In the genomic region with DNA sequence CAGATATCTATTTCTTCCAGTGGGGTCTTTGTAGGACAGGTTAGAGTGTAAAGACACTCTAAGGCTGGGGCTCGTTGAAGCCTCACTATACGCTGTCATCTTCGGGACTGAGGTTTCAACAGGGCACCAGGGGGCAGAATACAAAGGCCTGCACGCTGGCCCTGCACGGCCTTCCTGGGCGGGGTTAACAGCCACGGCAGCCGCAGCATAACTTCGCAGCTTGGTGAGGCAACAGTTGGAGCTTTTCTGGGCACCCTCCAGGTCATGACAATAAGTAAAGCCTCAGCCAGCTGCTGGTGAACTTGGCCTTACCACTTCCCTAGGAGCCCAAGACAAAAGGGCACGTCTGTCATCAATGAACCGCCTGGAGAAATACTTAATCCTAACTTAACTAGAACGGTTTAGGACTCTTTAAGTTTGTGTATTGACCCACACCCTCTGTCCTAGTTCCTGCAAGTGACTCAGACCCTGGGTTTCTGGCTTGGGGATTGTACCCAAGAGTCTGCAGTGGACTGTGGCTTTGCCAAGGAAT, we compare ENCODE assay signal across 8 cellular contexts. TPM values are rescaled to one million over a fixed set of nuclear protein-coding genes. Genes with fewer than 3 reads are reported as not detected.
DNase-seq lines count a peak whose midpoint lies in the region; ATAC-seq, FAIRE-seq and TF ChIP-seq lines count a peak whose summit lies in the region.

No MANE protein-coding gene starts in this region.

- ATAC-seq in HepG2 = peak; percentile 99
- ATAC-seq in HG02852 (IDR thresholded peaks at IDR 0.05; ENCODE audit: unreplicated experiment) = no peak

- no peaks in the 10 kb centered on the region for H3K27me3 ChIP-seq in Loucy (ENCODE audit: insufficient read depth, low read length, poor library complexity, severe bottlenecking)
- H3K27me3 ChIP-seq in HepG2 (ENCODE audit: control insufficient read depth in 1 of 2, insufficient read depth in 2 of 2, low read length in 2 of 2) = no peaks in the 10 kb centered on the region

- H4K20me1 ChIP-seq in Loucy (ENCODE audit: insufficient read depth, low read length, poor library complexity, severe bottlenecking) (peaks cover 10% of the 10 kb centered on the region), HepG2 (ENCODE audit: insufficient read depth, low read length) (no peaks in the 10 kb centered on the region)

- H3K4me2 ChIP-seq in Loucy (ENCODE audit: low read depth, low read length, poor library complexity, severe bottlenecking) (peak overlapping the region; percentile 95), HepG2 (ENCODE audit: low read depth, low read length) (peak overlapping the region; percentile 75)

- H3F3A ChIP-seq in Loucy (ENCODE audit: low read depth) = peaks cover 4% of the 10 kb centered on the region; the same call in 1 of the 2 replicates

- peak; percentile 68 for FAIRE-seq in HepG2 (lab: Jason Lieb, UNC)

- TF ChIP-seq EP300 in HepG2 (IDR thresholded peaks at IDR 0.05; ENCODE audit: low read depth in 2 of 2, low read length in 2 of 2) (peak in 1 of 2 experiments; percentile 19; a peak in 1 of 4 replicates), HepG2 (CRISPR knock-in tag; IDR thresholded peaks at IDR 0.05; ENCODE audit: borderline replicate concordance) (no peak)

- intact Hi-C loops in HepG2 (cut with micrococcal nuclease; ENCODE audit: unreplicated experiment) = loop anchor here (1.0 to 10.0 kb wide), 4 partner anchors 159 to 889 kb away; no protein-coding TSS in a partner anchor

- no peak overlapping the region for H3K27ac ChIP-seq in caudate nucleus (ENCODE audit: low read depth, low read length)
- H3K27ac ChIP-seq in HepG2 (ENCODE audit: extremely low read length, insufficient read depth, low read length) = no peak overlapping the region

- H3K79me2 ChIP-seq in Loucy (ENCODE audit: insufficient read depth, low read length) = peaks cover 42% of the 10 kb centered on the region
- no peaks in the 10 kb centered on the region for H3K79me2 ChIP-seq in HepG2 (ENCODE audit: insufficient read depth, low read length)

- H2AFZ ChIP-seq in Loucy (ENCODE audit: low read length) (peak overlapping the region; percentile 48; the same call in 1 of the 2 replicates), HepG2 (ENCODE audit: low read length) (peak overlapping the region; percentile 80)

- no peaks in the 10 kb centered on the region for H3K9me3 ChIP-seq in Loucy (ENCODE audit: insufficient read depth, low read depth, low read length)
- no peaks in the 10 kb centered on the region for H3K9me3 ChIP-seq in HepG2 (ENCODE audit: low read length)

- peak; percentile 83 for TF ChIP-seq RAD21 in HepG2 (CRISPR knock-in tag; IDR thresholded peaks at IDR 0.05)

- no TSS peak for BruUV-seq in HepG2 (replicated peaks; lab: Mats Ljungman, UMichigan)

- POLR2A ChIA-PET in HepG2 (lab: Yijun Ruan, JAX) = interaction anchor here (1.3 to 1.6 kb wide), 2 partner anchors 161 to 305 kb away, joined by 3 to 5 read pairs; no protein-coding TSS in a partner anchor

- H3K4me1 ChIP-seq in Loucy (ENCODE audit: insufficient read depth, low read length, poor library complexity, severe bottlenecking) (peaks cover 37% of the 10 kb centered on the region), HepG2 (ENCODE audit: insufficient read depth, low read length) (peaks cover 45% of the 10 kb centered on the region)

- H3K36me3 ChIP-seq in Loucy (ENCODE audit: insufficient read depth, low read length) (0 out of 2 replicates have a peak, but pooled peaks cover 3% of the 10 kb centered on the region), HepG2 (replicated peaks in 1 of 2; ENCODE audit: control insufficient read depth in 1 of 2, insufficient read depth in 2 of 2, low read length in 2 of 2) (no peaks in the 10 kb centered on the region)

- TF ChIP-seq CTCF in GM12864 (IDR thresholded peaks at IDR 0.05; ENCODE audit: low read depth, low read length, missing control alignments) (peak; percentile 51), Loucy (conservative IDR thresholded peaks at IDR 0.05; ENCODE audit: low read length) (peak; percentile 75), WI38 (IDR thresholded peaks at IDR 0.05; ENCODE audit: low read depth, low read length) (peak; percentile 61), HepG2 (CRISPR knock-in tag; IDR thresholded peaks at IDR 0.05) (peak; percentile 88)

- in situ Hi-C loops in HepG2 (cut with HindIII; ENCODE audit: extremely low pct_ligation_motif_present, low pct_unique_long_range_greater_than_20kb) = no loop called here

- DNase-seq in GM12864 (ENCODE audit: low read depth) = no peak
- peak in 33 of 61 donors; percentile 3 to 59 (median 22) for DNase-seq in caudate nucleus (lab: John Stamatoyannopoulos, UW)
- DNase-seq in HepG2 (ENCODE audit: low spot score) = peak; percentile 82
- DNase-seq in stimulated activated CD4-positive, alpha-beta T cell treated with anti-CD3 and anti-CD28 coated beads, TNF-alpha, amount 100 ng/mL, for 1 hour (ENCODE audit: low read depth in 3 of 3, low spot score in 1 of 3) = peak; percentile 58 to 68 (median 67)
- no peak for DNase-seq in RKO (ENCODE audit: low spot score)

- TF ChIP-seq POLR2A in HepG2 (IDR thresholded peaks at IDR 0.05; ENCODE audit: insufficient read depth in 1 of 2, low read depth in 2 of 2, low read length in 2 of 2) = no peak

- WGBS in HepG2 (ENCODE audit: low lambda C conversion rate) = 0% methylated on average over 2 of the region's 12 CpGs

- H3K9ac ChIP-seq in Loucy (ENCODE audit: low read depth, low read length, poor library complexity, severe bottlenecking) = peak overlapping the region; percentile 63
- H3K9ac ChIP-seq in HepG2 (ENCODE audit: insufficient read depth, low read depth, low read length) = peak overlapping the region; percentile 33

- CTCF ChIA-PET in HepG2 (lab: Yijun Ruan, JAX; ENCODE audit: low intra/inter-chr PET ratio, low total read pairs) = interaction anchor here (0.7 to 1.3 kb wide), 3 partner anchors 12 to 789 kb away, joined by 3 to 7 read pairs (median 3); no protein-coding TSS in a partner anchor

- H3K9me2 ChIP-seq in Loucy (replicated peaks; ENCODE audit: low read depth, low read length) = no peaks in the 10 kb centered on the region

- no peak overlapping the region for H3K4me3 ChIP-seq in GM12864 (ENCODE audit: low read depth, low read length)
- peak overlapping the region; percentile 37 for H3K4me3 ChIP-seq in Loucy (ENCODE audit: low read length, poor library complexity, severe bottlenecking)
- H3K4me3 ChIP-seq in WI38 (ENCODE audit: low read depth, low read length) = no peak overlapping the region
- H3K4me3 ChIP-seq in HepG2 (replicated peaks in 1 of 3; ENCODE audit: insufficient read depth in 1 of 3, low read depth in 2 of 3, low read length in 3 of 3) = peak overlapping the region in 2 of 3 experiments; percentile 26 to 32; a peak in 1 of 6 replicates

TF ChIP-seq in HepG2, 621 proteins besides CTCF, POLR2A, EP300 and RAD21 (continues in another document):
- TF ChIP-seq ARID2 (CRISPR knock-in tag; IDR thresholded peaks at IDR 0.05; ENCODE audit: borderline replicate concordance) (no peak), ZNF431 (CRISPR knock-in tag; IDR thresholded peaks at IDR 0.05; ENCODE audit: borderline replicate concordance, low read depth) (no peak), RFX5 (IDR thresholded peaks at IDR 0.05; ENCODE audit: low read depth, low read length) (no peak), NFKBIZ (CRISPR knock-in tag; IDR thresholded peaks at IDR 0.05) (no peak), EED (CRISPR knock-in tag; IDR thresholded peaks at IDR 0.05) (no peak), HMG20B (CRISPR knock-in tag; conservative IDR thresholded peaks at IDR 0.05) (no peak), ZBTB7A (CRISPR knock-in tag; IDR thresholded peaks at IDR 0.05) (no peak), ZNF678 (CRISPR knock-in tag; IDR thresholded peaks at IDR 0.05) (no peak), GTF3A (CRISPR knock-in tag; conservative IDR thresholded peaks at IDR 0.05) (no peak), GPN1 (CRISPR knock-in tag; IDR thresholded peaks at IDR 0.05; ENCODE audit: borderline replicate concordance) (no peak)
- TF ChIP-seq, protein P1, sequence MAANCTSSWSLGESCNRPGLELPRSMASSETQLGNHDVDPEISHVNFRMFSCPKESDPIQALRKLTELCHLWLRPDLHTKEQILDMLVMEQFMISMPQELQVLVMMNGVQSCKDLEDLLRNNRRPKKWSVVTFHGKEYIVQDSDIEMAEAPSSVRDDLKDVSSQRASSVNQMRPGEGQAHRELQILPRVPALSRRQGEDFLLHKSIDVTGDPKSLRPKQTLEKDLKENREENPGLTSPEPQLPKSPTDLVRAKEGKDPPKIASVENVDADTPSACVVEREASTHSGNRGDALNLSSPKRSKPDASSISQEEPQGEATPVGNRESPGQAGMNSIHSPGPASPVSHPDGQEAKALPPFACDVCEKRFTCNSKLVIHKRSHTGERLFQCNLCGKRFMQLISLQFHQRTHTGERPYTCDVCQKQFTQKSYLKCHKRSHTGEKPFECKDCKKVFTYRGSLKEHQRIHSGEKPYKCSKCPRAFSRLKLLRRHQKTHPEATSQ (CRISPR knock-in tag; IDR thresholded peaks at IDR 0.05; ENCODE audit: borderline replicate concordance) = no peak

RNA-seq across cellular contexts. Expression of gene RUNX1, which starts 2.3 kb away (rescaled TPM):
- total RNA-seq in HepG2 (2016; rRNA removed; fragmentation: Illumina TruSeq; extraction: Trizol) = 4.4 and 5.4 TPM in 2 replicates
- total RNA-seq in HepG2 (2016; cell fraction: cytosol; rRNA removed; fragmentation: Illumina TruSeq; extraction: Trizol; ENCODE audit: low read depth) = 2.4 and 2.8 TPM in 2 replicates
- 4.1 and 5.5 TPM in 2 replicates for total RNA-seq in HepG2 (2016; cell fraction: insoluble cytoplasmic fraction; rRNA removed; fragmentation: Illumina TruSeq; extraction: Trizol)
- 5.1 and 5.5 TPM in 2 replicates for total RNA-seq in HepG2 (2016; cell fraction: membrane; rRNA removed; fragmentation: Illumina TruSeq; extraction: Trizol)
- total RNA-seq in HepG2 (2016; cell fraction: nucleus; rRNA removed; fragmentation: Illumina TruSeq; extraction: Trizol) = 16.6 and 18.1 TPM in 2 replicates
- polyA plus RNA-seq in HepG2 (2011; rRNA removed) = 5.8 and 6.4 TPM in 2 replicates
- polyA plus RNA-seq in HepG2 (2011; cell fraction: cytosol; rRNA removed) = 3.0 and 3.1 TPM in 2 replicates
- 18.7 and 27.2 TPM in 2 replicates for polyA plus RNA-seq in HepG2 (2011; cell fraction: nucleus; rRNA removed)
- 6.5 and 6.7 TPM in 2 replicates for polyA plus RNA-seq in HepG2 (2012)
- polyA plus RNA-seq in HepG2 (2016; cell fraction: cytosol; fragmentation: Illumina TruSeq; extraction: Trizol; ENCODE audit: low read depth) = 2.4 and 2.8 TPM in 2 replicates
- 7.5 and 8.8 TPM in 2 replicates for polyA plus RNA-seq in HepG2 (2016; cell fraction: insoluble cytoplasmic fraction; fragmentation: Illumina TruSeq; extraction: Trizol; ENCODE audit: low read depth)
- 5.2 and 5.9 TPM in 2 replicates for polyA plus RNA-seq in HepG2 (2016; cell fraction: membrane; fragmentation: Illumina TruSeq; extraction: Trizol; ENCODE audit: low read depth)
- 13.0 and 13.3 TPM in 2 replicates for polyA plus RNA-seq in HepG2 (2016; cell fraction: nucleus; fragmentation: Illumina TruSeq; extraction: Trizol; ENCODE audit: insufficient read depth, low read depth)
- polyA minus RNA-seq in HepG2 (2011; rRNA and poly(A)+ RNA removed; ENCODE audit: low replicate concordance) = 10.3 and 32.7 TPM in 2 replicates
- polyA minus RNA-seq in HepG2 (2011; cell fraction: cytosol; rRNA and poly(A)+ RNA removed) = 3.1 and 6.2 TPM in 2 replicates
- 103 and 105 TPM in 2 replicates for polyA minus RNA-seq in HepG2 (2011; cell fraction: nucleus; rRNA and poly(A)+ RNA removed)

Comparison
In these comparisons a context has a peak if more than half of its experiments do, and no peak if none do; other contexts are left out.
1. DNase-seq: peak in caudate nucleus (33 of 61), HepG2 (single experiment) and stimulated activated CD4-positive, alpha-beta T cell treated with anti-CD3 and anti-CD28 coated beads, TNF-alpha, amount 100 ng/mL, for 1 hour (3 of 3); none in GM12864 (single experiment) and RKO (single experiment).
2. H3K4me3 ChIP-seq: peak in Loucy (single experiment) and HepG2 (2 of 3); none in GM12864 (single experiment) and WI38 (single experiment).
3. Peak in every context shown above with its lines, with median percentiles within 50 percentile points of each other: CTCF ChIP-seq.